37 cellular contexts compared by ENCODE assay signal in the genomic region with DNA sequence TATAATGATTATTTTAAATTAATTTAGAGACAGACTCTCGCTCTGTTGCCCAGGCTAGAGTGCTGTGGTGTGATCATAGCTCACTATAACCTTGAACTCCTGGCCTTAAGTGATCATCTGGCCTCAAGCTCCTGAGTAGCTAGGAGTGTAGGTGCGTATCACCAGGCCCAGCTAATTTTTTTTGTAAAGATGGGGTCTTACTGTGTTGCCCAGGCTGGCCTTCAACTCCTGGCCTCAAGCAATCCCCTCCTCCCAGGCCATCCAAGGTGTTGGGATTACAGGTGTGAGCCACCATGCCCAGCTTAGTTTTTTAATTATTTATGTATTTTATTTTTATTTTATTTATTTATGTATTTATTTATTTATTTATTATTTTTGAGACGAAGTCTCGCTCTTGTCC.
"Had no signal": no experiment of that assay in that cellular context is flagged by ENCODE, and none has a peak within 500 bp of the region (broad histone marks: within the 10 kb centered on the region; RNA-seq: fewer than 3 reads in every experiment).

No MANE protein-coding gene starts in this region.

- H3K27ac ChIP-seq: KMS-11, RWPE1, VCaP had no signal

- H3K4me1 Mint-ChIP-seq: brain had no signal

- H3K4me3 Mint-ChIP-seq: activated CD4-positive, alpha-beta memory T cell treated with anti-CD3 and anti-CD28 coated beads, Interleukin-2, amount 10 ng/mL, durations not matched to agents 7 days and 5 days; activated CD8-positive, alpha-beta memory T cell treated with anti-CD3 and anti-CD28 coated beads, Interleukin-2, amount 10 ng/mL, durations not matched to agents 7 days and 5 days; activated naive CD4-positive, alpha-beta T cell treated with anti-CD3 and anti-CD28 coated beads, Interleukin-2, amount 10 ng/mL, durations not matched to agents 7 days and 5 days; activated naive CD8-positive, alpha-beta T cell; activated naive CD8-positive, alpha-beta T cell treated with anti-CD3 and anti-CD28 coated beads, Interleukin-2, amount 50 U/mL, for 24 hours; brain; T-cell had no signal

- H3K27ac Mint-ChIP-seq: activated CD4-positive, alpha-beta memory T cell treated with anti-CD3 and anti-CD28 coated beads, Interleukin-2, amount 10 ng/mL, durations not matched to agents 7 days and 5 days; activated CD8-positive, alpha-beta memory T cell treated with anti-CD3 and anti-CD28 coated beads, Interleukin-2, amount 10 ng/mL, durations not matched to agents 7 days and 5 days; brain had no signal

- DNase-seq: activated CD4-positive, alpha-beta memory T cell treated with anti-CD3 and anti-CD28 coated beads, Interleukin-2, amount 10 ng/mL, durations not matched to agents 7 days and 5 days; activated CD4-positive, alpha-beta T cell treated with anti-CD3 and anti-CD28 coated beads for 1 hour; activated CD4-positive, alpha-beta T cell treated with anti-CD3 and anti-CD28 coated beads for 48 hours; activated CD4-positive, CD25-positive, alpha-beta regulatory T cell; activated CD8-positive, alpha-beta memory T cell treated with anti-CD3 and anti-CD28 coated beads for 24 hours; activated CD8-positive, alpha-beta memory T cell treated with anti-CD3 and anti-CD28 coated beads, Interleukin-2, amount 10 ng/mL, durations not matched to agents 7 days and 5 days; activated CD8-positive, alpha-beta memory T cell treated with anti-CD3 and anti-CD28 coated beads, Interleukin-2, amount 50 U/mL, for 48 hours; activated gamma-delta T cell treated with Interleukin-2 at 50 U/mL for 16 hours; activated naive CD4-positive, alpha-beta T cell treated with anti-CD3 and anti-CD28 coated beads, Interleukin-2, amount 10 ng/mL, durations not matched to agents 7 days and 5 days; activated naive CD8-positive, alpha-beta T cell treated with anti-CD3 and anti-CD28 coated beads, Interleukin-2, amount 50 U/mL, for 24 hours; activated T-cell treated with anti-CD3 and anti-CD28 coated beads, Interleukin-2, amount 50 U/mL, for 48 hours; anterior cingulate cortex; caudate nucleus; cerebellar nuclear complex; NCI-H1092 treated with DMSO at 0.1 percent for 48 hours; NCI-H1417; NCI-H146; NCI-H187; NCI-H2029 treated with DMSO at 0.1 percent for 48 hours; NCI-H2107; NCI-H2171; NCI-H510A; NCI-H526; NCI-H748 treated with DMSO at 0.1 percent for 48 hours; NK-92 treated with Interleukin-12 subunit alpha and Interleukin-12 subunit beta, amount 100 ng/mL, for 24 hours; PC-3; SIG-M5; T-cell; T-helper 2 cell; T-helper 9 cell had no signal

- H3K27me3 Mint-ChIP-seq: activated CD4-positive, alpha-beta memory T cell treated with anti-CD3 and anti-CD28 coated beads, Interleukin-2, amount 10 ng/mL, durations not matched to agents 7 days and 5 days; activated CD8-positive, alpha-beta memory T cell treated with anti-CD3 and anti-CD28 coated beads, Interleukin-2, amount 10 ng/mL, durations not matched to agents 7 days and 5 days; activated naive CD4-positive, alpha-beta T cell treated with anti-CD3 and anti-CD28 coated beads, Interleukin-2, amount 10 ng/mL, durations not matched to agents 7 days and 5 days; activated naive CD8-positive, alpha-beta T cell; activated naive CD8-positive, alpha-beta T cell treated with anti-CD3 and anti-CD28 coated beads, Interleukin-2, amount 50 U/mL, for 24 hours; brain; T-cell had no signal

- H3K9me3 Mint-ChIP-seq: activated CD4-positive, alpha-beta memory T cell treated with anti-CD3 and anti-CD28 coated beads, Interleukin-2, amount 10 ng/mL, durations not matched to agents 7 days and 5 days; activated naive CD4-positive, alpha-beta T cell treated with anti-CD3 and anti-CD28 coated beads, Interleukin-2, amount 10 ng/mL, durations not matched to agents 7 days and 5 days; activated naive CD8-positive, alpha-beta T cell treated with anti-CD3 and anti-CD28 coated beads, Interleukin-2, amount 50 U/mL, for 24 hours; T-cell had no signal

- ATAC-seq: activated CD8-positive, alpha-beta memory T cell treated with anti-CD3 and anti-CD28 coated beads, Interleukin-2, amount 10 ng/mL, durations not matched to agents 7 days and 5 days; activated naive CD8-positive, alpha-beta T cell treated with anti-CD3 and anti-CD28 coated beads, Interleukin-2, amount 50 U/mL, for 24 hours; PC-3; Right ventricle myocardium inferior; SK-N-SH treated with all-trans-retinoic acid at 6 μM for 48 hours; T-cell had no signal
